ENCODE assay signal across 1 cellular context in the genomic region with DNA sequence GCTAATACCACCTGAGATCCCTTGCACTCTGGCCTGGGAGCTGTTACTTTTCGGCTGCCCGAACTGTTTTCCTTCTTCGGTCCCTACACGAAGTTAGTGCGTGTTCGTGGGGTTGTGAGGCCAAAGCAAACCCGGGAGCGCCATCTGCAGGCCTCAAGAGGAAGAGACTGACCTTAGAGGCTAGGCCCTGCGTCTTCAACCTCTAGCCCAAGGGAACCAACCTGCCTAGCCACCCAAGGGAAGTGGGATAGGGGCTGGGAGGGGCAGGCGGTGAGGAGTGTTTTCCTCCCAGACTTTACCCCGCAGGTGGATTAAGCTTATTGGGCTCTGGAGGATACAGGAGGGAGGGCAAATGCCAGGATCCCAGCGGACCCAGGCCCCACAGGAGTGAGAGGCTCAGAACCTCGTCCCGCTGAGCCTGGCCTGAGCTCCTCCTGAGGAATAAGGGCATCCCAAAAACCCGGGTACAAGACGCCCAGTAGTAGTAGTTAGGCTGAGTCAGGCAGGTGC.
TF ChIP-seq lines count a peak whose summit lies in the region.

No MANE protein-coding gene starts in this region.

TF ChIP-seq in HEK293, 187 proteins besides CTCF, POLR2A, EP300 and RAD21 (continued from another document):
- TF ChIP-seq ZNF514 (tag by site-specific recombination; IDR thresholded peaks at IDR 0.05) (no peak), BCL11A (tag by site-specific recombination; IDR thresholded peaks at IDR 0.05; ENCODE audit: low read depth) (0 out of 2 replicates have a peak, but pooled peaks have one; percentile 42), ZNF138 (tag by site-specific recombination; IDR thresholded peaks at IDR 0.05; ENCODE audit: borderline replicate concordance) (no peak), ZNF701 (tag by site-specific recombination; IDR thresholded peaks at IDR 0.05) (no peak), ZNF664 (tag by site-specific recombination; IDR thresholded peaks at IDR 0.05) (no peak), ZBTB48 (tag by site-specific recombination; IDR thresholded peaks at IDR 0.05) (peak; percentile 99), ZFHX2 (tag by site-specific recombination; conservative IDR thresholded peaks at IDR 0.05) (no peak), ZNF830 (tag by site-specific recombination; IDR thresholded peaks at IDR 0.05; ENCODE audit: low read depth) (no peak), ZNF521 (tag by site-specific recombination; IDR thresholded peaks at IDR 0.05) (no peak), ZNF548 (tag by site-specific recombination; IDR thresholded peaks at IDR 0.05) (no peak), ZNF624 (tag by site-specific recombination; IDR thresholded peaks at IDR 0.05) (no peak), ZNF510 (tag by site-specific recombination; IDR thresholded peaks at IDR 0.05; ENCODE audit: insufficient replicate concordance) (no peak), MZF1 (tag by site-specific recombination; IDR thresholded peaks at IDR 0.05; ENCODE audit: borderline replicate concordance) (no peak)
- TF ChIP-seq, protein P1, sequence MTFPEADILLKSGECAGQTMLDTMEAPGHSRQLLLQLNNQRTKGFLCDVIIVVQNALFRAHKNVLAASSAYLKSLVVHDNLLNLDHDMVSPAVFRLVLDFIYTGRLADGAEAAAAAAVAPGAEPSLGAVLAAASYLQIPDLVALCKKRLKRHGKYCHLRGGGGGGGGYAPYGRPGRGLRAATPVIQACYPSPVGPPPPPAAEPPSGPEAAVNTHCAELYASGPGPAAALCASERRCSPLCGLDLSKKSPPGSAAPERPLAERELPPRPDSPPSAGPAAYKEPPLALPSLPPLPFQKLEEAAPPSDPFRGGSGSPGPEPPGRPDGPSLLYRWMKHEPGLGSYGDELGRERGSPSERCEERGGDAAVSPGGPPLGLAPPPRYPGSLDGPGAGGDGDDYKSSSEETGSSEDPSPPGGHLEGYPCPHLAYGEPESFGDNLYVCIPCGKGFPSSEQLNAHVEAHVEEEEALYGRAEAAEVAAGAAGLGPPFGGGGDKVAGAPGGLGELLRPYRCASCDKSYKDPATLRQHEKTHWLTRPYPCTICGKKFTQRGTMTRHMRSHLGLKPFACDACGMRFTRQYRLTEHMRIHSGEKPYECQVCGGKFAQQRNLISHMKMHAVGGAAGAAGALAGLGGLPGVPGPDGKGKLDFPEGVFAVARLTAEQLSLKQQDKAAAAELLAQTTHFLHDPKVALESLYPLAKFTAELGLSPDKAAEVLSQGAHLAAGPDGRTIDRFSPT (tag by site-specific recombination; IDR thresholded peaks at IDR 0.05): no peak
- TF ChIP-seq, protein P2, sequence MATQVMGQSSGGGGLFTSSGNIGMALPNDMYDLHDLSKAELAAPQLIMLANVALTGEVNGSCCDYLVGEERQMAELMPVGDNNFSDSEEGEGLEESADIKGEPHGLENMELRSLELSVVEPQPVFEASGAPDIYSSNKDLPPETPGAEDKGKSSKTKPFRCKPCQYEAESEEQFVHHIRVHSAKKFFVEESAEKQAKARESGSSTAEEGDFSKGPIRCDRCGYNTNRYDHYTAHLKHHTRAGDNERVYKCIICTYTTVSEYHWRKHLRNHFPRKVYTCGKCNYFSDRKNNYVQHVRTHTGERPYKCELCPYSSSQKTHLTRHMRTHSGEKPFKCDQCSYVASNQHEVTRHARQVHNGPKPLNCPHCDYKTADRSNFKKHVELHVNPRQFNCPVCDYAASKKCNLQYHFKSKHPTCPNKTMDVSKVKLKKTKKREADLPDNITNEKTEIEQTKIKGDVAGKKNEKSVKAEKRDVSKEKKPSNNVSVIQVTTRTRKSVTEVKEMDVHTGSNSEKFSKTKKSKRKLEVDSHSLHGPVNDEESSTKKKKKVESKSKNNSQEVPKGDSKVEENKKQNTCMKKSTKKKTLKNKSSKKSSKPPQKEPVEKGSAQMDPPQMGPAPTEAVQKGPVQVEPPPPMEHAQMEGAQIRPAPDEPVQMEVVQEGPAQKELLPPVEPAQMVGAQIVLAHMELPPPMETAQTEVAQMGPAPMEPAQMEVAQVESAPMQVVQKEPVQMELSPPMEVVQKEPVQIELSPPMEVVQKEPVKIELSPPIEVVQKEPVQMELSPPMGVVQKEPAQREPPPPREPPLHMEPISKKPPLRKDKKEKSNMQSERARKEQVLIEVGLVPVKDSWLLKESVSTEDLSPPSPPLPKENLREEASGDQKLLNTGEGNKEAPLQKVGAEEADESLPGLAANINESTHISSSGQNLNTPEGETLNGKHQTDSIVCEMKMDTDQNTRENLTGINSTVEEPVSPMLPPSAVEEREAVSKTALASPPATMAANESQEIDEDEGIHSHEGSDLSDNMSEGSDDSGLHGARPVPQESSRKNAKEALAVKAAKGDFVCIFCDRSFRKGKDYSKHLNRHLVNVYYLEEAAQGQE (tag by site-specific recombination; IDR thresholded peaks at IDR 0.05): no peak
